8 cellular contexts compared by ENCODE assay signal in genomic region chr12:121711925-121712461, GRCh38. TPM values are rescaled to one million over a fixed set of nuclear protein-coding genes. Genes with fewer than 3 reads are reported as not detected.
DNase-seq lines count a peak whose midpoint lies in the region; ATAC-seq and TF ChIP-seq lines count a peak whose summit lies in the region.

No MANE protein-coding gene starts in this region.

- no peaks in the 10 kb centered on the region for H3K27me3 ChIP-seq in ovary

- peaks cover 6% of the 10 kb centered on the region for H3K4me1 ChIP-seq in ovary (ENCODE audit: insufficient read depth)

- H3K4me3 ChIP-seq in ovary = peak overlapping the region; percentile 81

- CTCF ChIA-PET in activated CD4-positive, alpha-beta T cell treated with anti-CD3 and anti-CD28 coated beads for 36 hours (lab: Charles Lee) = interaction anchor here (0.6 to 4.3 kb wide), 15 partner anchors 7 to 218 kb away, joined by 3 to 40 read pairs (median 4); partner anchors contain the start of genes MORN3, PSMD9 and RHOF
- CTCF ChIA-PET in activated naive CD4-positive, alpha-beta T cell treated with anti-CD3 and anti-CD28 coated beads for 36 hours (lab: Charles Lee) = interaction anchor here (0.8 to 3.8 kb wide), 9 partner anchors 10 to 181 kb away, joined by 3 to 31 read pairs (median 4); partner anchors contain the start of gene RHOF

- TF ChIP-seq CTCF in ovary (IDR thresholded peaks at IDR 0.05) = no peak

- peak; percentile 46 for ATAC-seq in activated CD4-positive, alpha-beta T cell treated with anti-CD3 and anti-CD28 coated beads for 36 hours
- ATAC-seq in HG02610 (IDR thresholded peaks at IDR 0.05; ENCODE audit: unreplicated experiment) = peak; percentile 26

- H3K36me3 Mint-ChIP-seq in activated CD4-positive, alpha-beta T cell treated with anti-CD3 and anti-CD28 coated beads for 36 hours (ENCODE audit: low read depth) = peaks cover 6% of the 10 kb centered on the region
- peaks cover 2% of the 10 kb centered on the region for H3K36me3 Mint-ChIP-seq in activated naive CD4-positive, alpha-beta T cell treated with anti-CD3 and anti-CD28 coated beads for 36 hours (ENCODE audit: low read depth)

- intact Hi-C loops in activated CD4-positive, alpha-beta T cell treated with anti-CD3 and anti-CD28 coated beads for 36 hours (cut with DNase I, micrococcal nuclease) = loop anchor here (1.0 to 5.0 kb wide), 13 partner anchors 25 to 515 kb away; partner anchors contain the start of genes ANAPC5 (in 1 of the 2), DIABLO (in 1 of the 2), ORAI1 (in 1 of the 2) and PSMD9 (in 1 of the 2)
- intact Hi-C loops in activated naive CD4-positive, alpha-beta T cell treated with anti-CD3 and anti-CD28 coated beads for 36 hours (cut with micrococcal nuclease) = loop anchor here (1.0 to 5.0 kb wide), 6 partner anchors 15 to 177 kb away; partner anchors contain the start of genes PSMD9 and RHOF
- intact Hi-C loops in head of caudate nucleus (cut with DNase I) (no loop called here), ovary (cut with DNase I) (no loop called here)

- H3K9me3 ChIP-seq in ovary = no peaks in the 10 kb centered on the region

- H3K27ac ChIP-seq in ovary = peak overlapping the region in 1 of 2 donors; percentile 26

- H3K27me3 Mint-ChIP-seq in activated CD4-positive, alpha-beta T cell treated with anti-CD3 and anti-CD28 coated beads for 36 hours = no peaks in the 10 kb centered on the region
- H3K27me3 Mint-ChIP-seq in activated naive CD4-positive, alpha-beta T cell treated with anti-CD3 and anti-CD28 coated beads for 36 hours (ENCODE audit: low read depth) = no peaks in the 10 kb centered on the region

- H3K36me3 ChIP-seq in ovary = no peaks in the 10 kb centered on the region

- WGBS in ovary, 3 donors = 1 to 2% (median 1%) methylated on average over 20 of the region's 20 CpGs

- no peaks in the 10 kb centered on the region for H3K9me3 Mint-ChIP-seq in activated CD4-positive, alpha-beta T cell treated with anti-CD3 and anti-CD28 coated beads for 36 hours (ENCODE audit: low read depth)
- no peaks in the 10 kb centered on the region for H3K9me3 Mint-ChIP-seq in activated naive CD4-positive, alpha-beta T cell treated with anti-CD3 and anti-CD28 coated beads for 36 hours

- no peak for TF ChIP-seq POLR2A in ovary (IDR thresholded peaks at IDR 0.05)

- no peak for TF ChIP-seq EP300 in ovary (IDR thresholded peaks at IDR 0.05)

- POLR2A ChIA-PET in activated CD4-positive, alpha-beta T cell treated with anti-CD3 and anti-CD28 coated beads for 36 hours (lab: Charles Lee) = interaction anchor here (0.7 to 1.0 kb wide), 2 partner anchors 83 to 85 kb away, joined by 3 to 4 read pairs; no protein-coding TSS in a partner anchor

- DNase-seq in activated CD4-positive, alpha-beta T cell treated with anti-CD3 and anti-CD28 coated beads for 36 hours = peak; percentile 30
- DNase-seq in activated CD4-positive, alpha-beta T cell treated with anti-CD3 and anti-CD28 coated beads, Interleukin-2, amount 50 U/mL, for 4 hours = no peak
- peak; percentile 41 for DNase-seq in NCI-H146 treated with DMSO at 0.1 percent for 48 hours (lab: John Stamatoyannopoulos, UW; ENCODE audit: unreplicated experiment)
- peak; percentile 28 for DNase-seq in activated naive CD4-positive, alpha-beta T cell treated with anti-CD3 and anti-CD28 coated beads for 36 hours
- DNase-seq in head of caudate nucleus = peak in 25 of 42 donors; percentile 6 to 54 (median 21)
- no peak for DNase-seq in ovary
- DNase-seq in NK-92 (lab: John Stamatoyannopoulos, UW; ENCODE audit: unreplicated experiment) = no peak

- peak overlapping the region; percentile 95 for H3K4me3 Mint-ChIP-seq in activated CD4-positive, alpha-beta T cell treated with anti-CD3 and anti-CD28 coated beads for 36 hours
- H3K4me3 Mint-ChIP-seq in activated naive CD4-positive, alpha-beta T cell treated with anti-CD3 and anti-CD28 coated beads for 36 hours = peak overlapping the region; percentile 87

- H3K4me1 Mint-ChIP-seq in activated CD4-positive, alpha-beta T cell treated with anti-CD3 and anti-CD28 coated beads for 36 hours = peaks cover 16% of the 10 kb centered on the region
- H3K4me1 Mint-ChIP-seq in activated naive CD4-positive, alpha-beta T cell treated with anti-CD3 and anti-CD28 coated beads for 36 hours (ENCODE audit: low read depth) = peaks cover 19% of the 10 kb centered on the region

- H3K27ac Mint-ChIP-seq in activated CD4-positive, alpha-beta T cell treated with anti-CD3 and anti-CD28 coated beads for 36 hours = peak overlapping the region; percentile 91
- peak overlapping the region; percentile 77 for H3K27ac Mint-ChIP-seq in activated naive CD4-positive, alpha-beta T cell treated with anti-CD3 and anti-CD28 coated beads for 36 hours

RNA-seq across cellular contexts. Expression of gene TMEM120B, which starts 0.6 kb away (rescaled TPM):
- 10 to 100 TPM in 1 of 2 experiments, 1 to 10 TPM in 1; 8.8 to 11.7 TPM for total RNA-seq in activated CD4-positive, alpha-beta T cell treated with anti-CD3 and anti-CD28 coated beads for 36 hours
- total RNA-seq in activated naive CD4-positive, alpha-beta T cell treated with anti-CD3 and anti-CD28 coated beads for 36 hours = 1 to 10 TPM; 5.5 to 6.3 TPM
- 10 to 100 TPM in 4 of 7 donors, 1 to 10 TPM in 3; 2.0 to 15.3 (median 10.1) TPM for total RNA-seq in ovary
- 1 to 10 TPM; 4.7 to 5.6 TPM for polyA plus RNA-seq in ovary

RNA-seq across cellular contexts. Expression of gene MORN3, which starts 42.5 kb away (rescaled TPM):
- 1 to 10 TPM; 2.0 to 2.6 TPM for total RNA-seq in activated CD4-positive, alpha-beta T cell treated with anti-CD3 and anti-CD28 coated beads for 36 hours
- 1 to 10 TPM; 2.6 to 2.9 TPM for total RNA-seq in activated naive CD4-positive, alpha-beta T cell treated with anti-CD3 and anti-CD28 coated beads for 36 hours
- 1 to 10 TPM in 2 of 7 donors, under 1 TPM in 5; 0.08 to 3.2 (median 0.65) TPM for total RNA-seq in ovary
- 1 to 10 TPM in 1 of 2 donors, under 1 TPM in 1; 0.65 to 1.2 TPM for polyA plus RNA-seq in ovary

Comparison
In these comparisons a context has a peak if more than half of its experiments do, and no peak if none do; other contexts are left out.
1. DNase-seq: peak in activated CD4-positive, alpha-beta T cell treated with anti-CD3 and anti-CD28 coated beads for 36 hours (single experiment), NCI-H146 treated with DMSO at 0.1 percent for 48 hours (single experiment), activated naive CD4-positive, alpha-beta T cell treated with anti-CD3 and anti-CD28 coated beads for 36 hours (single experiment) and head of caudate nucleus (25 of 42); none in activated CD4-positive, alpha-beta T cell treated with anti-CD3 and anti-CD28 coated beads, Interleukin-2, amount 50 U/mL, for 4 hours (0 of 2), ovary (0 of 5) and NK-92 (single experiment).
2. intact Hi-C loops: an anchor here in activated CD4-positive, alpha-beta T cell treated with anti-CD3 and anti-CD28 coated beads for 36 hours (1.0 to 5.0 kb wide) and activated naive CD4-positive, alpha-beta T cell treated with anti-CD3 and anti-CD28 coated beads for 36 hours (1.0 to 5.0 kb wide); none called in head of caudate nucleus and ovary.